1 cellular context compared by ENCODE assay signal in the genomic region with DNA sequence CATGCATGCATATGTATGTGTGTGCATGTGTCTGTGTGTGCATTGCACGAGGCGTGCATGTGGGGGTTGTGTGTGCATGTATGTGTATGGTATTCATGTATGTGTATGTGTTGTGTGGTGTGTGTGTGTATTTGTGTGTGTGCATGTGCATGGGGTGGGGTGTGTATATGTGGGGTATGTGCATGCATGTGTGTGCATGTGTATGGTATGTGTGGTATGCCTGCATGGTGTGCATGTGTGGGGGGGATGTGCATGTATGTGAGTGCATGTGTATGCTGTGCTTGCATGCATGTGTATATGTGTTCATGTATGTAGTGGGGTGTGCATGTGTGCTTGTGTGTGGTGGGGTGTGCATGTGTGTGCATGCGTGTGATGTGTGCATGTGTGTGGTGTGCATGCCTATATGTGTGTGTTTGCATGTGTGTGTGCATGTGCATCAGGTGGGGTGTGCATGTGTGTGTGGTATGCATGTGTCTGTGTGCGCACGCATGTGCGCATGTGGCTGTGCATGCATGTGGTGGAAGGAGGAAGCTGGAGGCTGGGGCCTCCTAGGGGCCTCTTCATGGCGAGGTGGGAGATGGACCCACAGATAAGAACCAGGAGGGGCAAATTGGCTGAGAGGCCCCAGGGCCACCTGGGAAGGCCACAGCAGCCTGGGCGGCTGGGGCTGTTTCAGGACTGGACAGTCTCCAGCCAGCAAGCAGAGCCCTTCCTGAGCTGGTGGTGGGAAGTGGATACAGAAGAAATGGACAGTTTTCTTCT.
TF ChIP-seq lines count a peak whose summit lies in the region.

No MANE protein-coding gene starts in this region.

TF ChIP-seq in GM12878, 131 proteins besides CTCF, POLR2A, EP300 and RAD21:
- no peak for TF ChIP-seq RFX5 (IDR thresholded peaks at IDR 0.05; ENCODE audit: low read depth, low read length)
- TF ChIP-seq, protein P1, sequence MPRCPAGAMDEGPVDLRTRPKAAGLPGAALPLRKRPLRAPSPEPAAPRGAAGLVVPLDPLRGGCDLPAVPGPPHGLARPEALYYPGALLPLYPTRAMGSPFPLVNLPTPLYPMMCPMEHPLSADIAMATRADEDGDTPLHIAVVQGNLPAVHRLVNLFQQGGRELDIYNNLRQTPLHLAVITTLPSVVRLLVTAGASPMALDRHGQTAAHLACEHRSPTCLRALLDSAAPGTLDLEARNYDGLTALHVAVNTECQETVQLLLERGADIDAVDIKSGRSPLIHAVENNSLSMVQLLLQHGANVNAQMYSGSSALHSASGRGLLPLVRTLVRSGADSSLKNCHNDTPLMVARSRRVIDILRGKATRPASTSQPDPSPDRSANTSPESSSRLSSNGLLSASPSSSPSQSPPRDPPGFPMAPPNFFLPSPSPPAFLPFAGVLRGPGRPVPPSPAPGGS (IDR thresholded peaks at IDR 0.05; ENCODE audit: borderline replicate concordance, insufficient read depth, low read depth, low read length, poor library complexity, severe bottlenecking) = peak; percentile 49
